7 cellular contexts compared by ENCODE assay signal in the genomic region with DNA sequence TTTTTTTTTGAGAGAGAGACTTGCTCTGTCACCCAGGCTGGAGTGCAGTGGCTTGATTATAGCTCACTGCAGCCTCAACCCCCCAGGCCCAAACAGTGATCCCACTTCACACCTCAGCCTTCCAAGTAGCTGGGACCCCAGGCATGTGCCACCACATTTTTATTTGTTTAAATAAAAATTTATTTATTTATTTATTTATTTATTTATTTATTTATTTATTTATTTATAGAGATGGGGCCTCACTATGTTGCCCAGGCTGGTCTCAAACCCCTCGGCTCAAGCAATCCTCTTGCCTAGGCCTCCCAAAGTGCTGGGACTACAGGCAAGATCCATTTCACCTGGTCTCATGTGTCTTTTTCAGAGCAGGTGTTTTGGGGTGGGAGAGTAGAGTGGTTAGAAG. TPM values are rescaled to one million over a fixed set of nuclear protein-coding genes. Genes with fewer than 3 reads are reported as not detected.
"Had no signal": no experiment of that assay in that cellular context is flagged by ENCODE, and none has a peak within 500 bp of the region (broad histone marks: within the 10 kb centered on the region; RNA-seq: fewer than 3 reads in every experiment).

No MANE protein-coding gene starts in this region.

- H3K27ac ChIP-seq: GM23248 had no signal

- H3K36me3 ChIP-seq: HAP-1 had no signal

- ATAC-seq: HCT116 had no signal

- H3K4me3 ChIP-seq: GM23248, HAP-1 had no signal

- H3K4me1 ChIP-seq: HAP-1 had no signal

- DNase-seq: GM23248, GOT3, H7, IMR-90 had no signal

- H3K9ac ChIP-seq: GM23248 had no signal

- H2AFZ ChIP-seq: GM23248 had no signal

RNA-seq across cellular contexts. Expression of gene CAPN3, which starts 15.5 kb away (rescaled TPM):
- total RNA-seq: H7, HT-29 had no signal
